Comparison of ENCODE assay signal across 1 cellular context in the genomic region with DNA sequence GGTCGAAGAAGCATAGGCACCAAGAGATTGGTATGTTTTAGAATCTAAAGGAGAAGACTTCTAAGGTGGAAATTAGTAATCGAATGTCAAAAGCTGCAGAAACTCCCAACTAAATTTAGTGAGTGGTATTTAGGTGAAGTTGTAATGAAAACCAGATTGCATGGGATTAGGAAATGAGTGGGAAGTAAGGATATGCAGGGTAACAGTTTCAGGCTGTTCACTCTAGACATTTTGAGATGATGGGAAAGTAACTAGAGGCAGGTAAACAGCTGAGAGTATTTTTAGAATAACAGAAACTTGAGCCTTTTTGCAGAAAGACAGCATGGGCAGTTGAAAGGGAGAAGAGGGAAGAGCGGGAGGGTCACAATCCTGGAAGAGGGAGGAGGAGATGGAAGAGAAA.
TF ChIP-seq lines count a peak whose summit lies in the region.

No MANE protein-coding gene starts in this region.

TF ChIP-seq in WTC11, 78 proteins besides CTCF, POLR2A, EP300 and RAD21 (continued from another document):
- TF ChIP-seq, protein P1, sequence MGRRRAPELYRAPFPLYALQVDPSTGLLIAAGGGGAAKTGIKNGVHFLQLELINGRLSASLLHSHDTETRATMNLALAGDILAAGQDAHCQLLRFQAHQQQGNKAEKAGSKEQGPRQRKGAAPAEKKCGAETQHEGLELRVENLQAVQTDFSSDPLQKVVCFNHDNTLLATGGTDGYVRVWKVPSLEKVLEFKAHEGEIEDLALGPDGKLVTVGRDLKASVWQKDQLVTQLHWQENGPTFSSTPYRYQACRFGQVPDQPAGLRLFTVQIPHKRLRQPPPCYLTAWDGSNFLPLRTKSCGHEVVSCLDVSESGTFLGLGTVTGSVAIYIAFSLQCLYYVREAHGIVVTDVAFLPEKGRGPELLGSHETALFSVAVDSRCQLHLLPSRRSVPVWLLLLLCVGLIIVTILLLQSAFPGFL (CRISPR knock-in tag; IDR thresholded peaks at IDR 0.05; ENCODE audit: borderline replicate concordance) = no peak
TF ChIP-seq in WTC11: peak in this region for 1.
